In genomic region chr13:50448535-50448981, GRCh38 we compare ENCODE assay signal across 1 cellular context.
TF ChIP-seq lines count a peak whose summit lies in the region.

No MANE protein-coding gene starts in this region.

TF ChIP-seq in endothelial cell of umbilical vein, 7 proteins besides CTCF, POLR2A, EP300 and RAD21 (continued from another document):
- TF ChIP-seq EZH2 (IDR thresholded peaks at IDR 0.05; ENCODE audit: borderline replicate concordance, low read depth, low read length, severe bottlenecking) (no peak), JUN (IDR thresholded peaks at IDR 0.05; ENCODE audit: borderline replicate concordance, insufficient read depth, insufficient read length, low read depth) (peak; percentile 81), GATA2 (IDR thresholded peaks at IDR 0.05; ENCODE audit: insufficient read depth, insufficient read length, low read depth, low read length) (peak; percentile 99), POLR2AphosphoS5 (IDR thresholded peaks at IDR 0.05; ENCODE audit: insufficient read depth, low read depth, low read length) (peak; percentile 81), FOS (IDR thresholded peaks at IDR 0.05; ENCODE audit: borderline replicate concordance, insufficient read depth, low read length) (peak; percentile 80)
TF ChIP-seq in endothelial cell of umbilical vein: peak in this region for 4.
